In genomic region chr7:92246363-92247101, GRCh38 we compare ENCODE assay signal across 8 cellular contexts. TPM values are rescaled to one million over a fixed set of nuclear protein-coding genes. Genes with fewer than 3 reads are reported as not detected.
DNase-seq lines count a peak whose midpoint lies in the region; ATAC-seq and TF ChIP-seq lines count a peak whose summit lies in the region.

No MANE protein-coding gene starts in this region.

- DNase-seq in GM06990 (ENCODE audit: extremely low read depth, insufficient read length) (no peak), T follicular helper cell (ENCODE audit: low read depth) (peak; percentile 1), cerebellum (ENCODE audit: low spot score) (peak; percentile 20), mesenteric fat pad (ENCODE audit: low spot score) (no peak)
- DNase-seq in stimulated activated CD8-positive, alpha-beta memory T cell treated with anti-CD3 and anti-CD28 coated beads, Interleukin-12 subunit alpha, Interleukin-12 subunit beta, amount 100 ng/mL, for 4 hours (ENCODE audit: low read depth) = peak; percentile 2

- H3K27ac ChIP-seq in layer of hippocampus (ENCODE audit: low read depth, low read length) = peak overlapping the region; percentile 86

- no peaks in the 10 kb centered on the region for H3K36me3 ChIP-seq in GM06990 (ENCODE audit: control insufficient read depth, insufficient read depth, low read length)

- no peak for TF ChIP-seq CTCF in GM06990 (IDR thresholded peaks at IDR 0.05; ENCODE audit: insufficient read depth, low read length, poor library complexity, severe bottlenecking)

- H3K4me3 ChIP-seq in GM06990 (replicated peaks; ENCODE audit: low read depth, low read length) = peak overlapping the region; percentile 79

- H3K27me3 ChIP-seq in GM06990 (replicated peaks; ENCODE audit: control insufficient read depth, insufficient read depth, low read length) = no peaks in the 10 kb centered on the region
- no peaks in the 10 kb centered on the region for H3K27me3 ChIP-seq in layer of hippocampus (ENCODE audit: control insufficient read depth, insufficient read depth, low read length)

- peak; percentile 33 for ATAC-seq in GM21381 (IDR thresholded peaks at IDR 0.05; ENCODE audit: unreplicated experiment)
- ATAC-seq in HG03575 (IDR thresholded peaks at IDR 0.05; ENCODE audit: extremely low read depth, insufficient number of reproducible peaks, low FRiP score, unreplicated experiment) = peak; percentile 5

RNA-seq across cellular contexts. Expression of gene ANKIB1, which starts 0.8 kb away (rescaled TPM):
- total RNA-seq in cerebellum (88.2 TPM), mesenteric fat pad (66.9 TPM)

RNA-seq across cellular contexts. Expression of gene KRIT1, which starts 0.8 kb away (rescaled TPM):
- total RNA-seq in cerebellum = 80.9 TPM
- 29.0 TPM for total RNA-seq in mesenteric fat pad

Comparison
In these comparisons a context has a peak if more than half of its experiments do, and no peak if none do; other contexts are left out.
1. DNase-seq: peak in T follicular helper cell (single experiment), cerebellum (single experiment) and stimulated activated CD8-positive, alpha-beta memory T cell treated with anti-CD3 and anti-CD28 coated beads, Interleukin-12 subunit alpha, Interleukin-12 subunit beta, amount 100 ng/mL, for 4 hours (single experiment); none in GM06990 (single experiment) and mesenteric fat pad (single experiment).